In genomic region chr14:44149597-44149996, GRCh38 we compare ENCODE assay signal across 1 cellular context.
TF ChIP-seq lines count a peak whose summit lies in the region.

No MANE protein-coding gene starts in this region.

TF ChIP-seq in H1, 55 proteins besides CTCF, POLR2A, EP300 and RAD21:
- no peak for TF ChIP-seq CHD2 (IDR thresholded peaks at IDR 0.05; ENCODE audit: low read length)
- 0 out of 2 replicates have a peak, but pooled peaks have one; percentile 12 for TF ChIP-seq MAX (IDR thresholded peaks at IDR 0.05)
- TF ChIP-seq POU5F1 (IDR thresholded peaks at IDR 0.05; ENCODE audit: low read depth, low read length), result no peak
- peak; percentile 49 for TF ChIP-seq TAF7 (optimal IDR thresholded peaks at IDR 0.05; ENCODE audit: borderline replicate concordance, low read depth, low read length)
- no peak for TF ChIP-seq SRF (IDR thresholded peaks at IDR 0.05; ENCODE audit: low read depth, low read length)
